15 cellular contexts compared by ENCODE assay signal in genomic region chr2:222423186-222423585, GRCh38. TPM values are rescaled to one million over a fixed set of nuclear protein-coding genes. Genes with fewer than 3 reads are reported as not detected.
DNase-seq lines count a peak whose midpoint lies in the region; ATAC-seq lines count a peak whose summit lies in the region.
"Had no signal": no experiment of that assay in that cellular context is flagged by ENCODE, and none has a peak within 500 bp of the region (broad histone marks: within the 10 kb centered on the region; RNA-seq: fewer than 3 reads in every experiment).

No MANE protein-coding gene starts in this region.

- H3K36me3 Mint-ChIP-seq in activated T-cell treated with anti-CD3 and anti-CD28 coated beads, Interleukin-2, amount 50 U/mL, for 72 hours (ENCODE audit: insufficient read depth in 2 of 2) = peaks cover 5 to 7% of the 10 kb centered on the region in 2 donors
- H3K36me3 Mint-ChIP-seq: natural killer cell had no signal

- 0 out of 2 replicates have a peak overlapping the region, but pooled peaks have one; percentile 61 for H3K4me3 ChIP-seq in HUES48 (ENCODE audit: low read depth, low read length)

- H3K9ac ChIP-seq in HUES48 (ENCODE audit: low read depth, low read length) = no peak overlapping the region
- H3K9ac ChIP-seq: SK-N-SH had no signal

- no peak for ATAC-seq in activated T-cell treated with anti-CD3 and anti-CD28 coated beads, Interleukin-2, amount 50 U/mL, for 72 hours (replicated peaks in 1 of 2)
- no peak for ATAC-seq in GM18861 (IDR thresholded peaks at IDR 0.05; ENCODE audit: unreplicated experiment)
- ATAC-seq: left colon, natural killer cell had no signal

- no peak overlapping the region for H3K27ac ChIP-seq in HUES48 (ENCODE audit: low read depth, low read length)
- H3K27ac ChIP-seq: right lobe of liver had no signal

- H3K9me3 Mint-ChIP-seq in activated T-cell treated with anti-CD3 and anti-CD28 coated beads, Interleukin-2, amount 50 U/mL, for 72 hours = no peaks in the 10 kb centered on the region
- H3K9me3 Mint-ChIP-seq: natural killer cell had no signal

- DNase-seq in activated T-cell treated with anti-CD3 and anti-CD28 coated beads, Interleukin-2, amount 50 U/mL, for 72 hours = no peak
- DNase-seq in activated T-cell treated with anti-CD3 and anti-CD28 coated beads, Interleukin-2, amount 50 U/mL, for 48 hours = no peak
- peak; percentile 24 for DNase-seq in cerebellar cortex (ENCODE audit: low spot score)
- peak; percentile 22 for DNase-seq in retina
- no peak for DNase-seq in globus pallidus (ENCODE audit: low spot score)
- no peak for DNase-seq in ACHN
- DNase-seq: HFFc6, left colon, natural killer cell, NCI-H2107, right lobe of liver, SK-N-SH had no signal

- H3K4me3 Mint-ChIP-seq in activated T-cell treated with anti-CD3 and anti-CD28 coated beads, Interleukin-2, amount 50 U/mL, for 72 hours = peak overlapping the region; percentile 89 to 100
- H3K4me3 Mint-ChIP-seq: HFFc6 had no signal

- no peak overlapping the region for H3K27ac Mint-ChIP-seq in activated T-cell treated with anti-CD3 and anti-CD28 coated beads, Interleukin-2, amount 50 U/mL, for 72 hours
- H3K27ac Mint-ChIP-seq: HFFc6, natural killer cell had no signal

- H3K27me3 ChIP-seq in HUES48 (ENCODE audit: control insufficient read depth, insufficient read depth, low read length) = peaks cover 80% of the 10 kb centered on the region

- no peaks in the 10 kb centered on the region for H3K9me3 ChIP-seq in HUES48 (ENCODE audit: control insufficient read depth, insufficient read depth, low read length)
- H3K9me3 ChIP-seq: BE2C, right lobe of liver, SK-N-SH had no signal

- no peaks in the 10 kb centered on the region for H3K36me3 ChIP-seq in HUES48 (ENCODE audit: control insufficient read depth, insufficient read depth, low read length)
- H3K36me3 ChIP-seq: BE2C, right lobe of liver had no signal

- H3K4me1 Mint-ChIP-seq in activated T-cell treated with anti-CD3 and anti-CD28 coated beads, Interleukin-2, amount 50 U/mL, for 72 hours (ENCODE audit: low read depth) = peaks cover 44% of the 10 kb centered on the region
- H3K4me1 Mint-ChIP-seq: natural killer cell had no signal

- H3K4me1 ChIP-seq in HUES48 (ENCODE audit: control insufficient read depth, insufficient read depth, low read length) = peaks cover 10% of the 10 kb centered on the region; the same call in 1 of the 2 replicates

- H3K27me3 Mint-ChIP-seq in activated T-cell treated with anti-CD3 and anti-CD28 coated beads, Interleukin-2, amount 50 U/mL, for 72 hours (ENCODE audit: low read depth) = peaks cover 68% of the 10 kb centered on the region

- in situ Hi-C loops in ACHN (cut with HindIII; ENCODE audit: low pct_ligation_motif_present, low pct_unique_long_range_greater_than_20kb, low sequenced_read_pairs) = no loop called here

RNA-seq across cellular contexts. Expression of gene SGPP2, which starts 1.2 kb away (rescaled TPM):
- 10 to 100 TPM; 15.1 to 20.9 TPM for total RNA-seq in activated T-cell treated with anti-CD3 and anti-CD28 coated beads, Interleukin-2, amount 50 U/mL, for 72 hours
- total RNA-seq: HFFc6 had no signal

Comparison
In these comparisons a context has a peak if more than half of its experiments do, and no peak if none do; other contexts are left out.
1. DNase-seq: peak in cerebellar cortex (single experiment) and retina (single experiment); none in activated T-cell treated with anti-CD3 and anti-CD28 coated beads, Interleukin-2, amount 50 U/mL, for 72 hours (0 of 2), activated T-cell treated with anti-CD3 and anti-CD28 coated beads, Interleukin-2, amount 50 U/mL, for 48 hours (0 of 2), globus pallidus (single experiment) and ACHN (single experiment).